In the genomic region with DNA sequence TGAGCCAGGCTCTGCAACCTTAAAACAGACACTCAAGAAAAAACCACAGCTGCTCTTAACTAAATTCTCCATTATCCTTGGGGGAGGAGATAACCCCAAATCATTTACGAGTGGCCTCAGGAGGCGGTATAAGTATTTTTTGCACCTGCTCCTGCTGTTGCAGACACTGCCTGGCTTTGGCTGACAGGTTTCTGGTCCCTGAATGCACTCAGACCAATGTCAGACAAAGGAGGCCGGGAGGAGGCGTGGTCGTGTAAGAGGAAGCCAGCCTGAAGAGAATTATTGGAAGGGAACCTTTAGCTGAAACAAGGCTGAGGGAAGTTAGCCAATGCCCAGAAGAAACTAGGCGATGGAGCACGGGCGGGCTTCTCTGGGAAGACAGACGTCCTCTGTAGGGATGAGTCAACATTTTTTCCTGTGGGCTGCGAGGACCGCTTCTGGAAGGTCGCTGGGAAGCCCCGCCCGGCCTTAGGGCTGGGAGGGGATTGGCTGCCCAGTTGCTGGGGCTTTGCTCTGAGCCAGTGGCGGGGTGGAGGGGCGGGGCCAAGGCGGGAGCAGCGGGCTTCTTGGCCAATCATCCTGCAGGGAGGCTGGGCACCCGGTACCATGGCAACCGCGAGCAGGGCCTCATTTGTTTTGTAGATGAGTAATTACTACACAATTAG, we compare ENCODE assay signal across 8 cellular contexts.
DNase-seq lines count a peak whose midpoint lies in the region; ATAC-seq and TF ChIP-seq lines count a peak whose summit lies in the region.

No MANE protein-coding gene starts in this region.

- intact Hi-C loops in colonic mucosa (cut with DNase I) (no loop called here), gastrocnemius medialis (cut with DNase I; ENCODE audit: low total_unique reads) (loop anchor here (2.0 to 10.0 kb wide), 3 partner anchors 170 to 420 kb away; a partner anchor contains a TSS)

- H3K27ac ChIP-seq in colonic mucosa: peak overlapping the region; percentile 54
- H3K27ac ChIP-seq in gastrocnemius medialis: peak overlapping the region; percentile 77 to 91 (median 86)

- in situ Hi-C loops in gastrocnemius medialis (cut with MboI; ENCODE audit: low sequenced_read_pairs in 4 of 4) (loop anchor here in 1 of 4 donors (5.0 kb wide), 1 partner anchor 410 kb away; no protein-coding TSS in a partner anchor), GM13976 (cut with MboI; ENCODE audit: low sequenced_read_pairs, unreplicated experiment) (loop anchor here (10.0 kb wide), 1 partner anchor 418 kb away; no protein-coding TSS in a partner anchor)

- H3K36me3 ChIP-seq in colonic mucosa (no peaks in the 10 kb centered on the region), gastrocnemius medialis (no peaks in the 10 kb centered on the region)

- peak; percentile 90 to 94 for ATAC-seq in gastrocnemius medialis

- DNase-seq in NCI-H1694 (lab: John Stamatoyannopoulos, UW): peak; percentile 41
- no peak for DNase-seq in NCI-H1694 treated with DMSO at 0.1 percent for 48 hours (lab: John Stamatoyannopoulos, UW)
- DNase-seq in NCI-H1417 treated with DMSO at 0.1 percent for 48 hours (lab: John Stamatoyannopoulos, UW): peak; percentile 98
- peak; percentile 65 for DNase-seq in T-helper 22 cell (ENCODE audit: low read depth)
- DNase-seq in colonic mucosa: peak; percentile 90
- peak; percentile 95 for DNase-seq in inferior parietal cortex (ENCODE audit: extremely low spot score)
- DNase-seq in gastrocnemius medialis: peak; percentile 86 to 95
- no peak for DNase-seq in GM13976 (ENCODE audit: low spot score)

- H3K4me3 ChIP-seq in colonic mucosa (no peak overlapping the region), gastrocnemius medialis (peak overlapping the region; percentile 15 to 57 (median 37))

- TF ChIP-seq CTCF in colonic mucosa (IDR thresholded peaks at IDR 0.05) (no peak), gastrocnemius medialis (IDR thresholded peaks at IDR 0.05 in 4 of 5, conservative IDR thresholded peaks at IDR 0.05 in 1 of 5) (peak in 1 of 5 experiments; percentile 19), GM13976 (IDR thresholded peaks at IDR 0.05; ENCODE audit: borderline replicate concordance, control extremely low read depth, extremely low read depth, insufficient read depth, missing control alignments) (no peak)

- peak overlapping the region in 1 of 2 donors; percentile 14 for H3K9ac ChIP-seq in colonic mucosa (ENCODE audit: low read depth in 2 of 2, low read length in 2 of 2)

- H3K4me1 ChIP-seq in colonic mucosa (no peaks in the 10 kb centered on the region), gastrocnemius medialis (peaks cover 30 to 35% of the 10 kb centered on the region in 2 donors)

- peak in 1 of 2 donors; percentile 52 for TF ChIP-seq POLR2A in gastrocnemius medialis (IDR thresholded peaks at IDR 0.05)

- H3K27me3 ChIP-seq in colonic mucosa (no peaks in the 10 kb centered on the region), gastrocnemius medialis (no peaks in the 10 kb centered on the region)

- H3K9me3 ChIP-seq in colonic mucosa: no peaks in the 10 kb centered on the region
- no peaks in the 10 kb centered on the region for H3K9me3 ChIP-seq in gastrocnemius medialis

Comparison
In these comparisons a context has a peak if more than half of its experiments do, and no peak if none do; other contexts are left out.
1. DNase-seq: peak in NCI-H1694 (single experiment), NCI-H1417 treated with DMSO at 0.1 percent for 48 hours (single experiment), T-helper 22 cell (single experiment), colonic mucosa (single experiment), inferior parietal cortex (single experiment) and gastrocnemius medialis (2 of 2); none in NCI-H1694 treated with DMSO at 0.1 percent for 48 hours (single experiment) and GM13976 (single experiment).